In the genomic region with DNA sequence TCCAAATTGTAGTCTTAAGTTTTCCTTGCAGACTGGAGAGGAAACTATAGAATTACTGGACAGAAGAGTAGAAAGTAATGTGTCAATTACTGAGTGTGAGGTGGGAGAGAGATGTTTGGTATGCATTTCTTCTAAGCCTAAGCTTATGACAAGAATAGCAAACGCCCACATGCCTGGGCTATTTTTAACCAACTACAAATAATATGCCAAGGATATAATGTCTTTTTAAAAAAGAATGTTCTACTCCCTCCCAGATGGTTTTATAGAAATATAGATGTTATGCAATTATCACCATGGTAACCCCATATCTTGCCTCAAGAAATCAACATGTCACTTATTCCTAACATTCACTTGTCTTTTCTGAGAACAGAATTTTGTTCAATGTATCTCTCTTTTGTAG, we compare ENCODE assay signal across 21 cellular contexts.
DNase-seq lines count a peak whose midpoint lies in the region; ATAC-seq and TF ChIP-seq lines count a peak whose summit lies in the region.
"Had no signal": no experiment of that assay in that cellular context is flagged by ENCODE, and none has a peak within 500 bp of the region (broad histone marks: within the 10 kb centered on the region; RNA-seq: fewer than 3 reads in every experiment).

No MANE protein-coding gene starts in this region.

- no peak for DNase-seq in SK-N-SH
- no peak for DNase-seq in left ventricle myocardium superior
- peak; percentile 20 for DNase-seq in stromal cell of bone marrow (ENCODE audit: low read depth)
- no peak for DNase-seq in tibial artery
- no peak for DNase-seq in NCI-H146 (lab: John Stamatoyannopoulos, UW)
- no peak for DNase-seq in activated CD8-positive, alpha-beta memory T cell treated with anti-CD3 and anti-CD28 coated beads for 24 hours
- DNase-seq: activated CD4-positive, alpha-beta T cell treated with anti-CD3 and anti-CD28 coated beads, Interleukin-2, amount 10 ng/mL, durations not matched to agents 24 days and 14 days; activated naive CD4-positive, alpha-beta T cell treated with anti-CD3 and anti-CD28 coated beads, Interleukin-2, amount 50 U/mL, for 16 hours; MV-4-11; natural killer cell; NCI-H2029 treated with DMSO at 0.1 percent for 48 hours; NCI-H524; psoas muscle; stimulated activated naive CD8-positive, alpha-beta T cell treated with anti-CD3 and anti-CD28 coated beads, Interleukin-15, Interleukin-2, amounts not matched to agents 100 U/mL and 50 U/mL, for 24 hours; upper lobe of right lung had no signal

- no peak overlapping the region for H3K4me3 ChIP-seq in SK-N-SH (ENCODE audit: low read depth in 2 of 2, low read length in 1 of 2)
- no peak overlapping the region for H3K4me3 ChIP-seq in tibial artery
- H3K4me3 ChIP-seq: lung, psoas muscle, SJSA1, upper lobe of right lung had no signal

- CTCF ChIA-PET in SK-N-SH (lab: Yijun Ruan, JAX): interaction anchor here (1.0 kb wide), 1 partner anchor 122 kb away, joined by 3 read pairs; no protein-coding TSS in a partner anchor

- no peaks in the 10 kb centered on the region for H3K9me2 ChIP-seq in SK-N-SH

- 36% methylated on average over 1 of the region's 1 CpG for WGBS in SK-N-SH (ENCODE audit: low lambda C conversion rate)

- H4K20me1 ChIP-seq in SK-N-SH (ENCODE audit: insufficient read depth): no peaks in the 10 kb centered on the region

- H3F3A ChIP-seq in SK-N-SH (replicated peaks; ENCODE audit: insufficient read depth): no peaks in the 10 kb centered on the region

- ATAC-seq in SK-N-SH treated with all-trans-retinoic acid at 6 μM for 48 hours (peak; percentile 72), left ventricle myocardium superior (peak; percentile 75)
- ATAC-seq: natural killer cell; psoas muscle; stimulated activated naive CD8-positive, alpha-beta T cell treated with anti-CD3 and anti-CD28 coated beads, Interleukin-15, Interleukin-2, amounts not matched to agents 100 U/mL and 50 U/mL, for 24 hours; upper lobe of right lung had no signal

- TF ChIP-seq EP300 in SK-N-SH (IDR thresholded peaks at IDR 0.05; ENCODE audit: borderline replicate concordance in 1 of 2, low read depth in 1 of 2, low read length in 1 of 2): no peak

- H3K4me1 ChIP-seq in SK-N-SH (ENCODE audit: control insufficient read depth in 1 of 2, insufficient read depth in 2 of 2, low read depth in 1 of 2, low read length in 1 of 2) (no peaks in the 10 kb centered on the region; a peak in 1 of 4 replicates), tibial artery (peaks cover 0 to 32% (median 4%) of the 10 kb centered on the region in 4 donors)
- H3K4me1 ChIP-seq: SJSA1, upper lobe of right lung had no signal

- intact Hi-C loops in left ventricle myocardium superior (cut with micrococcal nuclease) (no loop called here), tibial artery (cut with DNase I; ENCODE audit: low total_unique reads) (no loop called here)

- no peaks in the 10 kb centered on the region for H3K36me3 ChIP-seq in SK-N-SH (replicated peaks in 1 of 2; ENCODE audit: control insufficient read depth in 1 of 2, insufficient read depth in 2 of 2, low read length in 1 of 2)
- H3K36me3 ChIP-seq in tibial artery: no peaks in the 10 kb centered on the region
- H3K36me3 ChIP-seq: SJSA1, upper lobe of right lung had no signal

- H3K9ac ChIP-seq in SK-N-SH: no peak overlapping the region

- H3K27ac ChIP-seq in SK-N-SH (ENCODE audit: low read depth in 2 of 2, low read length in 1 of 2) (peak overlapping the region in 1 of 2 experiments; percentile 8; a peak in 1 of 4 replicates), cingulate gyrus (ENCODE audit: low read depth, low read length) (peak overlapping the region; percentile 49), tibial artery (peak overlapping the region in 1 of 2 donors; percentile 5)
- H3K27ac ChIP-seq: 22Rv1, C4-2B, psoas muscle, SJSA1, upper lobe of right lung had no signal

- TF ChIP-seq CTCF in SK-N-SH (IDR thresholded peaks at IDR 0.05) (no peak), tibial artery (IDR thresholded peaks at IDR 0.05) (no peak)

- no peak for TF ChIP-seq RAD21 in SK-N-SH (IDR thresholded peaks at IDR 0.05; ENCODE audit: low read length)

- H3K79me2 ChIP-seq in SK-N-SH (ENCODE audit: insufficient read depth): no peaks in the 10 kb centered on the region

- H3K9me3 ChIP-seq in SK-N-SH: no peaks in the 10 kb centered on the region
- H3K9me3 ChIP-seq in tibial artery: no peaks in the 10 kb centered on the region
- H3K9me3 ChIP-seq: psoas muscle, SJSA1, upper lobe of right lung had no signal

- no peaks in the 10 kb centered on the region for H3K27me3 ChIP-seq in SK-N-SH (ENCODE audit: insufficient read depth)
- H3K27me3 ChIP-seq in tibial artery: no peaks in the 10 kb centered on the region
- H3K27me3 ChIP-seq: SJSA1, upper lobe of right lung had no signal

- POLR2A ChIA-PET in SK-N-SH (lab: Yijun Ruan, JAX): no interaction called here

- H2AFZ ChIP-seq in SK-N-SH (ENCODE audit: low read depth): no peak overlapping the region

- no peak overlapping the region for H3K4me2 ChIP-seq in SK-N-SH

TF ChIP-seq in SK-N-SH treated with all-trans-retinoic acid at 6 μM for 48 hours, 23 proteins besides CTCF, POLR2A, EP300 and RAD21 (continues in another document):
- TF ChIP-seq TOX (CRISPR knock-in tag; IDR thresholded peaks at IDR 0.05; ENCODE audit: borderline replicate concordance) (no peak), ZNF565 (CRISPR knock-in tag; conservative IDR thresholded peaks at IDR 0.05; ENCODE audit: low read depth) (no peak), RARB (CRISPR knock-in tag; IDR thresholded peaks at IDR 0.05) (no peak)
- TF ChIP-seq, protein P1, sequence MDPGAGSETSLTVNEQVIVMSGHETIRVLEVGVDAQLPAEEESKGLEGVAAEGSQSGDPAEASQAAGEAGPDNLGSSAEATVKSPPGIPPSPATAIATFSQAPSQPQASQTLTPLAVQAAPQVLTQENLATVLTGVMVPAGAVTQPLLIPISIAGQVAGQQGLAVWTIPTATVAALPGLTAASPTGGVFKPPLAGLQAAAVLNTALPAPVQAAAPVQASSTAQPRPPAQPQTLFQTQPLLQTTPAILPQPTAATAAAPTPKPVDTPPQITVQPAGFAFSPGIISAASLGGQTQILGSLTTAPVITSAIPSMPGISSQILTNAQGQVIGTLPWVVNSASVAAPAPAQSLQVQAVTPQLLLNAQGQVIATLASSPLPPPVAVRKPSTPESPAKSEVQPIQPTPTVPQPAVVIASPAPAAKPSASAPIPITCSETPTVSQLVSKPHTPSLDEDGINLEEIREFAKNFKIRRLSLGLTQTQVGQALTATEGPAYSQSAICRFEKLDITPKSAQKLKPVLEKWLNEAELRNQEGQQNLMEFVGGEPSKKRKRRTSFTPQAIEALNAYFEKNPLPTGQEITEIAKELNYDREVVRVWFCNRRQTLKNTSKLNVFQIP (CRISPR knock-in tag; IDR thresholded peaks at IDR 0.05; ENCODE audit: borderline replicate concordance, low read depth): no peak
- TF ChIP-seq, protein P2, sequence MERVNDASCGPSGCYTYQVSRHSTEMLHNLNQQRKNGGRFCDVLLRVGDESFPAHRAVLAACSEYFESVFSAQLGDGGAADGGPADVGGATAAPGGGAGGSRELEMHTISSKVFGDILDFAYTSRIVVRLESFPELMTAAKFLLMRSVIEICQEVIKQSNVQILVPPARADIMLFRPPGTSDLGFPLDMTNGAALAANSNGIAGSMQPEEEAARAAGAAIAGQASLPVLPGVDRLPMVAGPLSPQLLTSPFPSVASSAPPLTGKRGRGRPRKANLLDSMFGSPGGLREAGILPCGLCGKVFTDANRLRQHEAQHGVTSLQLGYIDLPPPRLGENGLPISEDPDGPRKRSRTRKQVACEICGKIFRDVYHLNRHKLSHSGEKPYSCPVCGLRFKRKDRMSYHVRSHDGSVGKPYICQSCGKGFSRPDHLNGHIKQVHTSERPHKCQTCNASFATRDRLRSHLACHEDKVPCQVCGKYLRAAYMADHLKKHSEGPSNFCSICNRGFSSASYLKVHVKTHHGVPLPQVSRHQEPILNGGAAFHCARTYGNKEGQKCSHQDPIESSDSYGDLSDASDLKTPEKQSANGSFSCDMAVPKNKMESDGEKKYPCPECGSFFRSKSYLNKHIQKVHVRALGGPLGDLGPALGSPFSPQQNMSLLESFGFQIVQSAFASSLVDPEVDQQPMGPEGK (CRISPR knock-in tag; IDR thresholded peaks at IDR 0.05; ENCODE audit: borderline replicate concordance): no peak

TF ChIP-seq in SK-N-SH, 30 proteins besides CTCF, POLR2A, EP300 and RAD21:
- TF ChIP-seq FOXJ3 (CRISPR knock-in tag; IDR thresholded peaks at IDR 0.05) (no peak), FOXM1 (IDR thresholded peaks at IDR 0.05; ENCODE audit: low read depth) (no peak), FOSL2 (IDR thresholded peaks at IDR 0.05; ENCODE audit: borderline replicate concordance, low read depth) (no peak)
